1 cellular context compared by ENCODE assay signal in the genomic region with DNA sequence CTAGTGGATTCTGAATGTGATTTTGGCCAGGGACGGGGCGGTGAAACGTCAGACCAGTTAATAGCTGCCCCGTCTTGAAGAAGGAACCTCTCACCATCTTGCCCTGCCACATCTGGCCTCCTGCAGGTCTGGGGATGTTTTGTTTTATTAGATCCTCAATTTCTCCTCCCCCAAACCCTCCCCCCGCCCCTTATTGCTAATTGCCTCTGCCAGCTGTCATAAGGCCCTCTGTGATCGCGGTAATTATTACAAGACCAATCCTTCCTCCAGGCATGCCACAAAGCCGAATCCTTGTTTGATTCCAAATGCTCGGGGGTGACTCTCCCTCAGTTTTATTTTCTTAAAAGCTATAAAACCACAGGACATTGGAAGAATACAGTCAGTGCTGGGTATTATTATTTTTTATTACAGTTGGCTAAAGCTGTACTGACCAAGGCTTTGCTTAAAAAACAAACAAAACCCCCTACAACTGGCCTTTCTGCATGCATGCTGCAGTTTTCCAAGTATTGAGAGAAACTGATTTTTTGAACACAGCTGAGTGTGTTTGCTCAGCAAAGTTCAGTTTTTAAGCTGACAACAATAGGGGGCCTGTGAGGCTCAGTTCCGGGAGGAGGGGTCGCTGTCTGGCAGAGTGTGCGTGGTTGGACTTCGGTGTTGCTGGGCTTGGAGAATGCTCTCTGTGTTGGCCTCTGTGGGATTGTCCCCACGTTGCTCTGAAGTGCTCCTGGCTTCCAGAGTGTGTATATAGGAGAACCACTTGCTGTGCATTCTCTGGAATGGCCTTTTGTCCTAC.
TF ChIP-seq lines count a peak whose summit lies in the region.

No MANE protein-coding gene starts in this region.

TF ChIP-seq in HepG2, 621 proteins besides CTCF, POLR2A, EP300 and RAD21 (continued from another document and continues in another):
- TF ChIP-seq, protein P1, sequence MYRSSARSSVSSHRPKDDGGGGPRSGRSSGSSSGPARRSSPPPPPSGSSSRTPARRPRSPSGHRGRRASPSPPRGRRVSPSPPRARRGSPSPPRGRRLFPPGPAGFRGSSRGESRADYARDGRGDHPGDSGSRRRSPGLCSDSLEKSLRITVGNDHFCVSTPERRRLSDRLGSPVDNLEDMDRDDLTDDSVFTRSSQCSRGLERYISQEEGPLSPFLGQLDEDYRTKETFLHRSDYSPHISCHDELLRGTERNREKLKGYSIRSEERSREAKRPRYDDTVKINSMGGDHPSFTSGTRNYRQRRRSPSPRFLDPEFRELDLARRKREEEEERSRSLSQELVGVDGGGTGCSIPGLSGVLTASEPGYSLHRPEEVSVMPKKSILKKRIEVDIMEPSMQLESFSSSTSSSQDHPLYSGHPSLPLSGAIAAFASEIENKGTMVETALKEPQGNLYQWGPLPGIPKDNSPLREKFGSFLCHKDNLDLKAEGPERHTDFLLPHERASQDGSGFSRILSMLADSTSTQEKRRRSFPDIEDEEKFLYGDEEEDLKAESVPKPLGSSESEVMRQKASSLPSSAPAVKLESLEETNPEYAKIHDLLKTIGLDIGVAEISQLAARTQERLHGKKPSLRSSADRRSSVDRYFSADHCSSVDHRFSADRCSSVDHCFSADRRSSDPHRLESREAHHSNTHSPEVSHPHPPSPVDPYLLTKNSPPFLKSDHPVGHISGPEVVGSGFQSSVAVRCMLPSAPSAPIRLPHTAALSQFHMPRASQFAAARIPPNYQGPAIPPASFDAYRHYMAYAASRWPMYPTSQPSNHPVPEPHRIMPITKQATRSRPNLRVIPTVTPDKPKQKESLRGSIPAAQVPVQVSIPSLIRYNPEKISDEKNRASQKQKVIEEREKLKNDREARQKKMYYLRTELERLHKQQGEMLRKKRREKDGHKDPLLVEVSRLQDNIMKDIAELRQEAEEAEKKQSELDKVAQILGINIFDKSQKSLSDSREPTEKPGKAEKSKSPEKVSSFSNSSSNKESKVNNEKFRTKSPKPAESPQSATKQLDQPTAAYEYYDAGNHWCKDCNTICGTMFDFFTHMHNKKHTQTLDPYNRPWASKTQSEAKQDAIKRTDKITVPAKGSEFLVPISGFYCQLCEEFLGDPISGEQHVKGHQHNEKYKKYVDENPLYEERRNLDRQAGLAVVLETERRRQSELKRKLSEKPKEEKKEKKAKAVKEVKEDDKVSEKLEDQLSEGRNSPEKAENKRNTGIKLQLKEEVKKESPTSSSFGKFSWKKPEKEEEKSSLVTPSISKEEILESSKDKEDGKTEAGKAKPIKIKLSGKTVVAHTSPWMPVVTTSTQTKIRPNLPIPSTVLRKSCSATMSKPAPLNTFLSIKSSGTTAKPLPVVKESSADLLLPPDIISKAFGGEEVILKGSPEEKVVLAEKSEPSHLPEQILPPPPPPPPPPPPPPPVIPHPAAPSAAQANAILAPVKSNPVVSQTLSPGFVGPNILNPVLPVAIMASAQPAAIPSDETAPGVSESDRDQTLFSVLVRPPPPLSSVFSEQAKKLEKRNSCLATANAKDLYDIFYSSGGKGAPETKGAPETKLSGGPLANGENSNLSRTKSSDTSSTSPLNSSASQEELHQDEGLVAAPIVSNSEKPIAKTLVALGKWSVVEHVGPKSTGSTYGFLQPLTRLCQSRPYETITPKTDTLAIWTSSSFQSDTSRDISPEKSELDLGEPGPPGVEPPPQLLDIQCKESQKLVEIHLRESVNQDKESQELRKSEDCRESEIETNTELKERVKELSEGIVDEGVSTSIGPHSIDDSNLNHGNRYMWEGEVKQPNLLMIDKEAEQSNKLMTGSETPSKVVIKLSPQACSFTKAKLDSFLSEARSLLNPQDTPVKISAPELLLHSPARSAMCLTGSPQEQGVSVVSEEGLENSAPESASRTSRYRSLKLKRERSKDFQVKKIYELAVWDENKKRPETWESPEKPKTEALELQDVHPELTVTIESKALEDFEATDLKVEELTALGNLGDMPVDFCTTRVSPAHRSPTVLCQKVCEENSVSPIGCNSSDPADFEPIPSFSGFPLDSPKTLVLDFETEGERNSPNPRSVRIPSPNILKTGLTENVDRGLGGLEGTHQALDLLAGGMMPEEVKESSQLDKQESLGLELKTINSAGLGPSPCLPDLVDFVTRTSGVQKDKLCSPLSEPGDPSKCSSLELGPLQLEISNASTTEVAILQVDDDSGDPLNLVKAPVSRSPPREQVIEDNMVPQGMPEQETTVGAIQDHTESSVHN (CRISPR knock-in tag; IDR thresholded peaks at IDR 0.05): no peak
- TF ChIP-seq ZNF75D (CRISPR knock-in tag; IDR thresholded peaks at IDR 0.05; ENCODE audit: borderline replicate concordance) (no peak), ZBTB46 (CRISPR knock-in tag; IDR thresholded peaks at IDR 0.05; ENCODE audit: borderline replicate concordance) (no peak), THAP7 (CRISPR knock-in tag; IDR thresholded peaks at IDR 0.05) (no peak), ISX (CRISPR knock-in tag; conservative IDR thresholded peaks at IDR 0.05) (no peak), ZIK1 (CRISPR knock-in tag; IDR thresholded peaks at IDR 0.05; ENCODE audit: borderline replicate concordance, low read depth) (no peak), GTF2F1 (IDR thresholded peaks at IDR 0.05; ENCODE audit: low read length) (no peak), ZNF234 (CRISPR knock-in tag; conservative IDR thresholded peaks at IDR 0.05) (no peak), HOXA3 (CRISPR knock-in tag; IDR thresholded peaks at IDR 0.05) (peak; percentile 68; the same call in 1 of the 2 replicates), GABPA (IDR thresholded peaks at IDR 0.05; ENCODE audit: low read depth, low read length) (no peak), GABPA (CRISPR knock-in tag; IDR thresholded peaks at IDR 0.05; ENCODE audit: low read depth) (peak; percentile 48; the same call in 1 of the 2 replicates), ZNF879 (CRISPR knock-in tag; IDR thresholded peaks at IDR 0.05) (no peak), PHF20 (CRISPR knock-in tag; IDR thresholded peaks at IDR 0.05) (no peak), ZNF337 (CRISPR knock-in tag; IDR thresholded peaks at IDR 0.05; ENCODE audit: borderline replicate concordance, low read depth) (0 out of 2 replicates have a peak, but pooled peaks have one; percentile 23), HINFP (CRISPR knock-in tag; IDR thresholded peaks at IDR 0.05; ENCODE audit: low read depth) (no peak), ZNF724P (CRISPR knock-in tag; IDR thresholded peaks at IDR 0.05; ENCODE audit: borderline replicate concordance) (no peak), ZKSCAN1 (IDR thresholded peaks at IDR 0.05; ENCODE audit: low read length) (no peak), ZNF317 (CRISPR knock-in tag; IDR thresholded peaks at IDR 0.05) (no peak), ZNF530 (CRISPR knock-in tag; IDR thresholded peaks at IDR 0.05; ENCODE audit: low read depth) (no peak), ZMAT5 (CRISPR knock-in tag; IDR thresholded peaks at IDR 0.05; ENCODE audit: borderline replicate concordance, low read depth) (no peak), HIVEP1 (CRISPR knock-in tag; IDR thresholded peaks at IDR 0.05) (0 out of 2 replicates have a peak, but pooled peaks have one; percentile 27), ZNF615 (CRISPR knock-in tag; IDR thresholded peaks at IDR 0.05; ENCODE audit: borderline replicate concordance) (no peak), HDAC1 (CRISPR knock-in tag; IDR thresholded peaks at IDR 0.05) (peak; percentile 83), GATAD1 (CRISPR knock-in tag; IDR thresholded peaks at IDR 0.05) (no peak), SRSF4 (IDR thresholded peaks at IDR 0.05; ENCODE audit: low read depth, low read length, poor library complexity, severe bottlenecking) (no peak), ZNF629 (CRISPR knock-in tag; conservative IDR thresholded peaks at IDR 0.05) (no peak; the same call in 1 of the 2 replicates), MXD3 (CRISPR knock-in tag; IDR thresholded peaks at IDR 0.05) (no peak), MXI1 (IDR thresholded peaks at IDR 0.05; ENCODE audit: borderline replicate concordance, low read depth, low read length) (peak; percentile 30; the same call in 1 of the 3 replicates), ZNF30 (CRISPR knock-in tag; IDR thresholded peaks at IDR 0.05) (no peak), ZNF773 (CRISPR knock-in tag; IDR thresholded peaks at IDR 0.05; ENCODE audit: borderline replicate concordance) (no peak), ZNF574 (CRISPR knock-in tag; IDR thresholded peaks at IDR 0.05) (peak; percentile 66)
- TF ChIP-seq, protein P2, sequence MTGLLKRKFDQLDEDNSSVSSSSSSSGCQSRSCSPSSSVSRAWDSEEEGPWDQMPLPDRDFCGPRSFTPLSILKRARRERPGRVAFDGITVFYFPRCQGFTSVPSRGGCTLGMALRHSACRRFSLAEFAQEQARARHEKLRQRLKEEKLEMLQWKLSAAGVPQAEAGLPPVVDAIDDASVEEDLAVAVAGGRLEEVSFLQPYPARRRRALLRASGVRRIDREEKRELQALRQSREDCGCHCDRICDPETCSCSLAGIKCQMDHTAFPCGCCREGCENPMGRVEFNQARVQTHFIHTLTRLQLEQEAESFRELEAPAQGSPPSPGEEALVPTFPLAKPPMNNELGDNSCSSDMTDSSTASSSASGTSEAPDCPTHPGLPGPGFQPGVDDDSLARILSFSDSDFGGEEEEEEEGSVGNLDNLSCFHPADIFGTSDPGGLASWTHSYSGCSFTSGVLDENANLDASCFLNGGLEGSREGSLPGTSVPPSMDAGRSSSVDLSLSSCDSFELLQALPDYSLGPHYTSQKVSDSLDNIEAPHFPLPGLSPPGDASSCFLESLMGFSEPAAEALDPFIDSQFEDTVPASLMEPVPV (CRISPR knock-in tag; IDR thresholded peaks at IDR 0.05): no peak
- TF ChIP-seq, protein P3, sequence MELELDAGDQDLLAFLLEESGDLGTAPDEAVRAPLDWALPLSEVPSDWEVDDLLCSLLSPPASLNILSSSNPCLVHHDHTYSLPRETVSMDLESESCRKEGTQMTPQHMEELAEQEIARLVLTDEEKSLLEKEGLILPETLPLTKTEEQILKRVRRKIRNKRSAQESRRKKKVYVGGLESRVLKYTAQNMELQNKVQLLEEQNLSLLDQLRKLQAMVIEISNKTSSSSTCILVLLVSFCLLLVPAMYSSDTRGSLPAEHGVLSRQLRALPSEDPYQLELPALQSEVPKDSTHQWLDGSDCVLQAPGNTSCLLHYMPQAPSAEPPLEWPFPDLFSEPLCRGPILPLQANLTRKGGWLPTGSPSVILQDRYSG (CRISPR knock-in tag; IDR thresholded peaks at IDR 0.05): no peak
- TF ChIP-seq, protein P4, sequence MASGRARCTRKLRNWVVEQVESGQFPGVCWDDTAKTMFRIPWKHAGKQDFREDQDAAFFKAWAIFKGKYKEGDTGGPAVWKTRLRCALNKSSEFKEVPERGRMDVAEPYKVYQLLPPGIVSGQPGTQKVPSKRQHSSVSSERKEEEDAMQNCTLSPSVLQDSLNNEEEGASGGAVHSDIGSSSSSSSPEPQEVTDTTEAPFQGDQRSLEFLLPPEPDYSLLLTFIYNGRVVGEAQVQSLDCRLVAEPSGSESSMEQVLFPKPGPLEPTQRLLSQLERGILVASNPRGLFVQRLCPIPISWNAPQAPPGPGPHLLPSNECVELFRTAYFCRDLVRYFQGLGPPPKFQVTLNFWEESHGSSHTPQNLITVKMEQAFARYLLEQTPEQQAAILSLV (CRISPR knock-in tag; IDR thresholded peaks at IDR 0.05; ENCODE audit: borderline replicate concordance): no peak
